ENCODE assay signal across 8 cellular contexts in genomic region chr12:114662512-114663177, GRCh38. TPM values are rescaled to one million over a fixed set of nuclear protein-coding genes. Genes with fewer than 3 reads are reported as not detected.
A peak's percentile ranks its signal among the peaks of the same experiment; 100 is the strongest.
DNase-seq lines count a peak whose midpoint lies in the region; ATAC-seq and TF ChIP-seq lines count a peak whose summit lies in the region.

No MANE protein-coding gene starts in this region.

- peak; percentile 92 to 94 for TF ChIP-seq CTCF in Caco-2 (IDR thresholded peaks at IDR 0.05; ENCODE audit: insufficient read depth in 1 of 2, low read depth in 1 of 2, low read length in 1 of 2, severe bottlenecking in 1 of 2, unreplicated experiment in 1 of 2)
- TF ChIP-seq CTCF in prostate gland (IDR thresholded peaks at IDR 0.05) = peak; percentile 90 to 99 (median 95)

- POLR2A ChIA-PET in Caco-2 (lab: Charles Lee) = interaction anchor here (0.6 kb wide), 2 partner anchors 599 to 805 kb away, joined by 3 to 5 read pairs; no protein-coding TSS in a partner anchor

- no peak overlapping the region for H3K4me3 ChIP-seq in Caco-2 (ENCODE audit: low read depth, low read length)
- no peak overlapping the region for H3K4me3 ChIP-seq in prostate gland

- peak overlapping the region; percentile 86 for H3K27ac Mint-ChIP-seq in Caco-2 (ENCODE audit: unreplicated experiment)
- no peak overlapping the region for H3K27ac Mint-ChIP-seq in activated naive CD4-positive, alpha-beta T cell treated with anti-CD3 and anti-CD28 coated beads for 36 hours

- WGBS in prostate gland = 1% methylated on average over 3 of the region's 3 CpGs

- H3K9me3 Mint-ChIP-seq in Caco-2 (ENCODE audit: unreplicated experiment) = no peaks in the 10 kb centered on the region
- H3K9me3 Mint-ChIP-seq in activated naive CD4-positive, alpha-beta T cell treated with anti-CD3 and anti-CD28 coated beads for 36 hours = no peaks in the 10 kb centered on the region

- H3K27ac ChIP-seq in prostate gland = peak overlapping the region; percentile 88 to 98

- no peak for TF ChIP-seq EP300 in Ishikawa (IDR thresholded peaks at IDR 0.05; ENCODE audit: borderline replicate concordance)

- no peak overlapping the region for H3K4me3 Mint-ChIP-seq in Caco-2 (ENCODE audit: unreplicated experiment)
- H3K4me3 Mint-ChIP-seq in activated naive CD4-positive, alpha-beta T cell treated with anti-CD3 and anti-CD28 coated beads for 36 hours = no peak overlapping the region

- TF ChIP-seq POLR2A in prostate gland (IDR thresholded peaks at IDR 0.05) = no peak

- no TSS peak for BruUV-seq in Caco-2 (replicated peaks; lab: Mats Ljungman, UMichigan)

- no peaks in the 10 kb centered on the region for H3K36me3 ChIP-seq in Caco-2 (ENCODE audit: control insufficient read depth, insufficient read depth, low read length)
- no peaks in the 10 kb centered on the region for H3K36me3 ChIP-seq in prostate gland

- H3K4me1 Mint-ChIP-seq in Caco-2 (ENCODE audit: low read depth, unreplicated experiment) = peaks cover 9% of the 10 kb centered on the region
- peaks cover 10% of the 10 kb centered on the region for H3K4me1 Mint-ChIP-seq in activated naive CD4-positive, alpha-beta T cell treated with anti-CD3 and anti-CD28 coated beads for 36 hours (ENCODE audit: low read depth)

- no peaks in the 10 kb centered on the region for H3K27me3 Mint-ChIP-seq in Caco-2 (ENCODE audit: insufficient read depth, unreplicated experiment)
- peaks cover 44% of the 10 kb centered on the region for H3K27me3 Mint-ChIP-seq in activated naive CD4-positive, alpha-beta T cell treated with anti-CD3 and anti-CD28 coated beads for 36 hours (ENCODE audit: low read depth)

- no peaks in the 10 kb centered on the region for H3K9me3 ChIP-seq in Caco-2
- H3K9me3 ChIP-seq in prostate gland = no peaks in the 10 kb centered on the region

- no peaks in the 10 kb centered on the region for H3K27me3 ChIP-seq in Caco-2 (replicated peaks; ENCODE audit: control insufficient read depth, insufficient read depth, low read length)
- no peaks in the 10 kb centered on the region for H3K27me3 ChIP-seq in prostate gland (replicated peaks; ENCODE audit: insufficient read depth)

- intact Hi-C loops in Caco-2 (cut with micrococcal nuclease; ENCODE audit: unreplicated experiment) (loop anchor here (1.0 to 10.0 kb wide), 5 partner anchors 37 to 1091 kb away; no protein-coding TSS in a partner anchor), prostate gland (cut with DNase I) (loop anchor here (5.0 to 10.0 kb wide), 2 partner anchors 35 to 972 kb away; no protein-coding TSS in a partner anchor)
- intact Hi-C loops in activated naive CD4-positive, alpha-beta T cell treated with anti-CD3 and anti-CD28 coated beads for 36 hours (cut with micrococcal nuclease) = loop anchor here (1.0 to 10.0 kb wide), 4 partner anchors 688 to 1255 kb away; no protein-coding TSS in a partner anchor

- peak; percentile 73 to 82 for DNase-seq in Caco-2
- peak; percentile 49 to 56 for DNase-seq in SHP77 (lab: John Stamatoyannopoulos, UW)
- DNase-seq in activated naive CD4-positive, alpha-beta T cell treated with anti-CD3 and anti-CD28 coated beads for 36 hours = peak; percentile 85
- peak; percentile 64 for DNase-seq in glomerular visceral epithelial cell (ENCODE audit: extremely low spot score)
- DNase-seq in prostate gland (ENCODE audit: low spot score) = peak; percentile 96
- DNase-seq in GF-D8 (lab: John Stamatoyannopoulos, UW) = no peak

- peak; percentile 85 for TF ChIP-seq RAD21 in Ishikawa (IDR thresholded peaks at IDR 0.05; ENCODE audit: low read depth)

- H3K36me3 Mint-ChIP-seq in Caco-2 (ENCODE audit: insufficient read depth, unreplicated experiment) = peaks cover 2% of the 10 kb centered on the region
- H3K36me3 Mint-ChIP-seq in activated naive CD4-positive, alpha-beta T cell treated with anti-CD3 and anti-CD28 coated beads for 36 hours (ENCODE audit: low read depth) = no peaks in the 10 kb centered on the region

- no peak for ATAC-seq in GM18907 (IDR thresholded peaks at IDR 0.05; ENCODE audit: unreplicated experiment)

- CTCF ChIA-PET in Caco-2 (lab: Charles Lee) = interaction anchor here (0.5 to 1.4 kb wide), 14 partner anchors 21 to 1268 kb away, joined by 3 to 7 read pairs (median 4); partner anchors contain the start of gene TBX3
- CTCF ChIA-PET in activated naive CD4-positive, alpha-beta T cell treated with anti-CD3 and anti-CD28 coated beads for 36 hours (lab: Charles Lee) = interaction anchor here (0.7 to 1.0 kb wide), 4 partner anchors 13 to 1255 kb away, joined by 3 to 6 read pairs (median 4); no protein-coding TSS in a partner anchor

- H3K4me1 ChIP-seq in Caco-2 (peaks cover 29% of the 10 kb centered on the region), prostate gland (replicated peaks) (no peaks in the 10 kb centered on the region)

TF ChIP-seq in Ishikawa, 13 proteins besides CTCF, POLR2A, EP300 and RAD21:
- TF ChIP-seq YY1 (IDR thresholded peaks at IDR 0.05; ENCODE audit: low read depth) (no peak), FOXM1 (IDR thresholded peaks at IDR 0.05; ENCODE audit: borderline replicate concordance, low read depth) (no peak), TCF12 (IDR thresholded peaks at IDR 0.05; ENCODE audit: low read depth) (no peak), MAX (IDR thresholded peaks at IDR 0.05) (no peak), TEAD4 (IDR thresholded peaks at IDR 0.05) (no peak), NFIC (IDR thresholded peaks at IDR 0.05) (no peak), TAF1 (IDR thresholded peaks at IDR 0.05; ENCODE audit: low read depth) (no peak), CREB1 (IDR thresholded peaks at IDR 0.05; ENCODE audit: low read depth) (no peak), EGR1 (IDR thresholded peaks at IDR 0.05) (no peak)

RNA-seq across cellular contexts. Expression of gene TBX3, which starts 21.3 kb away (rescaled TPM):
- total RNA-seq in Caco-2 (2022) (47.2 and 54.0 TPM in 2 replicates), prostate gland (100 to 1,000 TPM; 155 to 259 TPM)
- not detected for total RNA-seq in activated naive CD4-positive, alpha-beta T cell treated with anti-CD3 and anti-CD28 coated beads for 36 hours

Comparison
In these comparisons a context has a peak if more than half of its experiments do, and no peak if none do; other contexts are left out.
1. RNA of gene TBX3, which starts 21.3 kb away (total RNA-seq): 155 to 259 TPM in prostate gland and 47.2 to 54.0 TPM in Caco-2; not detected in activated naive CD4-positive, alpha-beta T cell treated with anti-CD3 and anti-CD28 coated beads for 36 hours; every median in the first group is over 10 times any median in the second.